ENCODE assay signal across 9 cellular contexts in the genomic region with DNA sequence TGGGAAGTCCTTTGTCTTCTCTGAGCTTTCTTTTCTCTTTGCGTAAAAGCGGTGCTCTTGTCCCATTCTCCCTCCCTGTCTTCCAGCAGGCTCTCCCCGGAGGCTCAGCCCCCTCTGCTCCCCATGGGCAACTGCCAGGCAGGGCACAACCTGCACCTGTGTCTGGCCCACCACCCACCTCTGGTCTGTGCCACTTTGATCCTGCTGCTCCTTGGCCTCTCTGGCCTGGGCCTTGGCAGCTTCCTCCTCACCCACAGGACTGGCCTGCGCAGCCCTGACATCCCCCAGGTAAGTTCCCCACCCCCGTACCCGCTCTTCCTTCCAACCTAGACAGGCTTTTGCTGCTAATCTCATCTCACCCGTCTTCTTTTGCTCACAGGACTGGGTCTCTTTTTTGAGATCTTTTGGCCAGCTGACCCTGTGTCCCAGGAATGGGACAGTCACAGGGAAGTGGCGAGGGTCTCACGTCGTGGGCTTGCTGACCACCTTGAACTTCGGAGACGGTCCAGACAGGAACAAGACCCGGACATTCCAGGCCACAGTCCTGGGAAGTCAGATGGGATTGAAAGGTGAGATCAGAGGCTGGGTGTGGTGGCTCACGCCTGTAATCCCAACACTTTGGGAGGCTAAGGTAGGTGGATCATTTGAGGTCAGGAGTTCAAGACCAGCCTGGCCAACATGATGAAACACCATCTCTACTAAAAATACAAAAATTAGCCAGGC. TPM values are rescaled to one million over a fixed set of nuclear protein-coding genes. Genes with fewer than 3 reads are reported as not detected.
DNase-seq lines count a peak whose midpoint lies in the region; ATAC-seq, FAIRE-seq and TF ChIP-seq lines count a peak whose summit lies in the region.
"Had no signal": no experiment of that assay in that cellular context is flagged by ENCODE, and none has a peak within 500 bp of the region (broad histone marks: within the 10 kb centered on the region; RNA-seq: fewer than 3 reads in every experiment).

No MANE protein-coding gene starts in this region.

- TF ChIP-seq CTCF in Calu3 (IDR thresholded peaks at IDR 0.05; ENCODE audit: unreplicated experiment) (no peak), SU-DHL-6 (IDR thresholded peaks at IDR 0.05; ENCODE audit: insufficient read depth, low read length, poor library complexity, severe bottlenecking) (no peak), esophagus muscularis mucosa (IDR thresholded peaks at IDR 0.05) (no peak), retinal pigment epithelial cell (conservative IDR thresholded peaks at IDR 0.05; ENCODE audit: low read depth, low read length) (no peak), D721Med (IDR thresholded peaks at IDR 0.05; ENCODE audit: insufficient read depth, missing control alignments) (no peak)

- intact Hi-C loops in Calu3 (cut with micrococcal nuclease; ENCODE audit: unreplicated experiment), result no loop called here
- intact Hi-C loops in esophagus muscularis mucosa (cut with DNase I), result loop anchor here (5.0 kb wide), 1 partner anchor 36 kb away; a partner anchor contains a TSS

- H4K20me1 ChIP-seq in SU-DHL-6 (ENCODE audit: low read depth, low read length), result no peaks in the 10 kb centered on the region

- peak overlapping the region; percentile 82 for H3K4me3 Mint-ChIP-seq in Calu3 (ENCODE audit: low read depth, unreplicated experiment)

- no peaks in the 10 kb centered on the region for H3K9me3 Mint-ChIP-seq in Calu3 (ENCODE audit: low read depth, unreplicated experiment)

- H3K9me2 ChIP-seq in SU-DHL-6 (replicated peaks; ENCODE audit: insufficient read depth, low read length), result no peaks in the 10 kb centered on the region

- H3K9ac ChIP-seq in SU-DHL-6 (ENCODE audit: low read length), result peak overlapping the region; percentile 72; the same call in 1 of the 2 replicates

- H3K36me3 ChIP-seq in SU-DHL-6 (ENCODE audit: low read length) (no peaks in the 10 kb centered on the region), esophagus muscularis mucosa (peaks cover 0 to 40% (median 11%) of the 10 kb centered on the region in 4 donors)

- no peak overlapping the region for H3K27ac ChIP-seq in SU-DHL-6 (ENCODE audit: low read depth, low read length)
- peak overlapping the region; percentile 92 to 95 (median 94) for H3K27ac ChIP-seq in esophagus muscularis mucosa (replicated peaks in 1 of 4)

- peak overlapping the region; percentile 92 for H3K27ac Mint-ChIP-seq in Calu3 (ENCODE audit: unreplicated experiment)

- H3K79me2 ChIP-seq in SU-DHL-6 (ENCODE audit: insufficient read depth, low read length), result no peaks in the 10 kb centered on the region

- H3F3A ChIP-seq in SU-DHL-6 (ENCODE audit: insufficient read depth), result no peaks in the 10 kb centered on the region

- TF ChIP-seq EP300 in esophagus muscularis mucosa (IDR thresholded peaks at IDR 0.05), result no peak

- H3K4me1 ChIP-seq in esophagus muscularis mucosa, result peaks cover 8 to 34% (median 25%) of the 10 kb centered on the region in 4 donors

- no peak for FAIRE-seq in D721Med (lab: Jason Lieb, UNC)

- WGBS in esophagus muscularis mucosa, result 84% methylated on average over 14 of the region's 14 CpGs

- CTCF ChIA-PET in Calu3 (lab: Charles Lee), result interaction anchor here (2.0 to 2.2 kb wide), 3 partner anchors 10 to 47 kb away, joined by 12 to 19 read pairs (median 17); a partner anchor contains a TSS

- H3K4me3 ChIP-seq in SU-DHL-6 (ENCODE audit: insufficient read depth, low read length, poor library complexity, severe bottlenecking) (no peak overlapping the region), esophagus muscularis mucosa (peak overlapping the region; percentile 73 to 95 (median 80)), retinal pigment epithelial cell (ENCODE audit: low read length) (peak overlapping the region; percentile 77)

- TF ChIP-seq POLR2A in esophagus muscularis mucosa (IDR thresholded peaks at IDR 0.05; ENCODE audit: low read depth), result no peak

- no peaks in the 10 kb centered on the region for H3K27me3 ChIP-seq in SU-DHL-6 (ENCODE audit: low read length)
- no peaks in the 10 kb centered on the region for H3K27me3 ChIP-seq in esophagus muscularis mucosa

- H3K9me3 ChIP-seq in SU-DHL-6 (ENCODE audit: insufficient read depth, low read length), result no peaks in the 10 kb centered on the region
- no peaks in the 10 kb centered on the region for H3K9me3 ChIP-seq in esophagus muscularis mucosa

- peak overlapping the region; percentile 79 for H3K4me2 ChIP-seq in SU-DHL-6 (ENCODE audit: low read depth, low read length, poor library complexity, severe bottlenecking)

- peaks cover 43% of the 10 kb centered on the region for H3K36me3 Mint-ChIP-seq in Calu3 (ENCODE audit: insufficient read depth, unreplicated experiment)

- DNase-seq in Calu3 (no peak), esophagus muscularis mucosa (ENCODE audit: extremely low spot score) (no peak), retinal pigment epithelial cell (ENCODE audit: low read depth) (no peak), D721Med (ENCODE audit: insufficient read length, low spot score) (no peak), NCI-H187 (lab: John Stamatoyannopoulos, UW) (no peak)
- DNase-seq in activated CD4-positive, CD25-positive, alpha-beta regulatory T cell (lab: John Stamatoyannopoulos, UW), result no peak
- DNase-seq: NCI-H1105 had no signal

- no peak for ATAC-seq in GM21529 (IDR thresholded peaks at IDR 0.05; ENCODE audit: unreplicated experiment)

- no TSS peak for BruUV-seq in Calu3 (replicated peaks; lab: Mats Ljungman, UMichigan)

- H2AFZ ChIP-seq in SU-DHL-6 (ENCODE audit: low read depth, low read length, severe bottlenecking), result no peak overlapping the region

- H3K27me3 Mint-ChIP-seq in Calu3 (ENCODE audit: unreplicated experiment), result no peaks in the 10 kb centered on the region

- H3K4me1 Mint-ChIP-seq in Calu3 (ENCODE audit: low read depth, unreplicated experiment), result peaks cover 11% of the 10 kb centered on the region

RNA-seq across cellular contexts. Expression of a gene that starts 1.3 kb away (rescaled TPM):
- total RNA-seq in Calu3 (2022) (91.1 and 92.1 TPM in 2 replicates), esophagus muscularis mucosa (100 to 1,000 TPM in 3 of 4 donors, 10 to 100 TPM in 1; 96.8 to 114 (median 105) TPM)

RNA-seq across cellular contexts. Expression of a gene that starts 10.5 kb away (rescaled TPM):
- total RNA-seq in Calu3 (2022), result 75.9 and 76.2 TPM in 2 replicates
- 10 to 100 TPM; 40.9 to 63.6 (median 51.4) TPM for total RNA-seq in esophagus muscularis mucosa

RNA-seq across cellular contexts. Expression of a gene that starts 32.2 kb away (rescaled TPM):
- total RNA-seq in Calu3 (2022) (26.3 and 28.5 TPM in 2 replicates), esophagus muscularis mucosa (10 to 100 TPM; 20.8 to 39.4 (median 22.1) TPM)

RNA-seq across cellular contexts. Expression of a gene that starts 32.9 kb away (rescaled TPM):
- total RNA-seq in Calu3 (2022) (107 TPM in 2 replicates), esophagus muscularis mucosa (10 to 100 TPM; 38.2 to 58.1 (median 43.5) TPM)

RNA-seq across cellular contexts. Expression of a gene that starts 37.2 kb away (rescaled TPM):
- total RNA-seq in Calu3 (2022) (52.8 and 55.8 TPM in 2 replicates), esophagus muscularis mucosa (10 to 100 TPM; 14.4 to 25.7 (median 18.8) TPM)
